In genomic region chr3:155211940-155212339, GRCh38 we compare ENCODE assay signal across 19 cellular contexts.
"Had no signal": no experiment of that assay in that cellular context is flagged by ENCODE, and none has a peak within 500 bp of the region (broad histone marks: within the 10 kb centered on the region; RNA-seq: fewer than 3 reads in every experiment).

No MANE protein-coding gene starts in this region.

- DNase-seq: dorsolateral prefrontal cortex; effector CD4-positive, alpha-beta T cell; hypothalamus; immature natural killer cell; islet precursor cell; kidney glomerular epithelial cell; naive thymus-derived CD4-positive, alpha-beta T cell; psoas muscle; right cardiac atrium; sigmoid colon; stimulated activated CD4-positive, alpha-beta T cell treated with anti-CD3 and anti-CD28 coated beads, Interleukin-2, amount 100 ng/mL, for 24 hours; stimulated activated CD4-positive, alpha-beta T cell treated with anti-CD3 and anti-CD28 coated beads, Interleukin-4, amount 100 ng/mL, for 24 hours; stimulated activated naive CD8-positive, alpha-beta T cell treated with anti-CD3 and anti-CD28 coated beads, Interleukin-15, Interleukin-2, amounts not matched to agents 100 U/mL and 50 U/mL, for 24 hours; substantia nigra; testis; tibial artery had no signal

- H3K36me3 ChIP-seq: neural progenitor cell, sigmoid colon, tibial artery had no signal

- H3K27ac ChIP-seq: dorsolateral prefrontal cortex, neural progenitor cell, parathyroid adenoma, psoas muscle, sigmoid colon, testis, tibial artery had no signal

- H3K27me3 ChIP-seq: neural progenitor cell, sigmoid colon, testis, tibial artery had no signal

- H3K9me3 ChIP-seq: psoas muscle, sigmoid colon, testis, tibial artery had no signal

- H3K4me3 ChIP-seq: dorsolateral prefrontal cortex, lung, neural progenitor cell, psoas muscle, sigmoid colon, testis, tibial artery had no signal

- H3K4me1 ChIP-seq: parathyroid adenoma, psoas muscle, sigmoid colon, testis, tibial artery had no signal
